In genomic region chr1:235011064-235011598, GRCh38 we compare ENCODE assay signal across 9 cellular contexts.
A peak's percentile ranks its signal among the peaks of the same experiment; 100 is the strongest.
DNase-seq lines count a peak whose midpoint lies in the region; ATAC-seq, FAIRE-seq and TF ChIP-seq lines count a peak whose summit lies in the region.
"Had no signal": no experiment of that assay in that cellular context is flagged by ENCODE, and none has a peak within 500 bp of the region (broad histone marks: within the 10 kb centered on the region; RNA-seq: fewer than 3 reads in every experiment).

No MANE protein-coding gene starts in this region.

- H3K4me1 ChIP-seq in mammary epithelial cell (ENCODE audit: insufficient read depth, low read length) = peaks cover 20% of the 10 kb centered on the region
- H3K4me1 ChIP-seq in upper lobe of right lung = peaks cover 13% of the 10 kb centered on the region

- in situ Hi-C loops in mammary epithelial cell (cut with MboI; ENCODE audit: low sequenced_read_pairs in 2 of 2) = no loop called here

- TSS peak; percentile 92 for BruUV-seq in mammary epithelial cell (replicated peaks; lab: Mats Ljungman, UMichigan)

- no peak for ATAC-seq in upper lobe of right lung
- ATAC-seq in GM18861 (IDR thresholded peaks at IDR 0.05; ENCODE audit: unreplicated experiment) = no peak

- H3K9me3 ChIP-seq in mammary epithelial cell (replicated peaks; ENCODE audit: insufficient read depth, low read length) (no peaks in the 10 kb centered on the region), upper lobe of right lung (no peaks in the 10 kb centered on the region)

- no peaks in the 10 kb centered on the region for H3K79me2 ChIP-seq in mammary epithelial cell (ENCODE audit: insufficient read depth, low read length)

- no peaks in the 10 kb centered on the region for H3K36me3 ChIP-seq in mammary epithelial cell (ENCODE audit: insufficient read depth, low read length)
- H3K36me3 ChIP-seq in upper lobe of right lung = no peaks in the 10 kb centered on the region

- peak overlapping the region; percentile 97 for H3K27ac ChIP-seq in mammary epithelial cell (ENCODE audit: insufficient read depth, low read depth, low read length)
- H3K27ac ChIP-seq in upper lobe of right lung = no peak overlapping the region

- peak overlapping the region; percentile 78 for H3K9ac ChIP-seq in mammary epithelial cell (ENCODE audit: insufficient read depth, low read length)

- intact Hi-C loops in mammary epithelial cell (cut with micrococcal nuclease) = loop anchor here (1.0 to 5.0 kb wide), 2 partner anchors 13 to 514 kb away; no protein-coding TSS in a partner anchor
- intact Hi-C loops in upper lobe of right lung (cut with DNase I) = no loop called here

- H4K20me1 ChIP-seq in mammary epithelial cell (ENCODE audit: insufficient read depth, low read length) = no peaks in the 10 kb centered on the region

- H3K4me3 ChIP-seq in mammary epithelial cell (replicated peaks in 1 of 3; ENCODE audit: insufficient read depth in 1 of 3, low read depth in 2 of 3, low read length in 3 of 3) = no peak overlapping the region
- H3K4me3 ChIP-seq in upper lobe of right lung = no peak overlapping the region

- CTCF ChIA-PET in mammary epithelial cell (lab: Charles Lee; ENCODE audit: low non-redundant PET) = interaction anchor here (0.6 to 1.1 kb wide), 2 partner anchors 73 to 86 kb away, joined by 3 to 4 read pairs; no protein-coding TSS in a partner anchor

- TF ChIP-seq CTCF in mammary epithelial cell (conservative IDR thresholded peaks at IDR 0.05 in 1 of 2, IDR thresholded peaks at IDR 0.05 in 1 of 2; ENCODE audit: extremely low read depth in 1 of 2, insufficient read depth in 1 of 2, low read depth in 1 of 2, low read length in 2 of 2) = no peak
- TF ChIP-seq CTCF in upper lobe of right lung (IDR thresholded peaks at IDR 0.05) = no peak

- H3K27me3 ChIP-seq in mammary epithelial cell (ENCODE audit: insufficient read depth, low read length) (no peaks in the 10 kb centered on the region), upper lobe of right lung (no peaks in the 10 kb centered on the region)

- TF ChIP-seq POLR2A in GM12891 (IDR thresholded peaks at IDR 0.05; ENCODE audit: low read depth, low read length) (no peak), erythroblast (IDR thresholded peaks at IDR 0.05; ENCODE audit: low read length) (no peak)

- H2AFZ ChIP-seq in mammary epithelial cell (ENCODE audit: low read depth, low read length) = no peak overlapping the region

- peak; percentile 38 for FAIRE-seq in GM12891 (lab: Jason Lieb, UNC)

- peak overlapping the region; percentile 44 for H3K4me2 ChIP-seq in mammary epithelial cell (ENCODE audit: insufficient read depth, low read depth, low read length)

- 91% methylated on average over 6 of the region's 7 CpGs for WGBS in mammary epithelial cell (ENCODE audit: low coverage, missing lambda C conversion rate)

- DNase-seq in GM12891 (ENCODE audit: insufficient read length, low spot score) = no peak
- DNase-seq in T-helper 9 cell = peak; percentile 44
- no peak for DNase-seq in mammary epithelial cell
- peak; percentile 76 for DNase-seq in stimulated activated CD4-positive, alpha-beta T cell treated with anti-CD3 and anti-CD28 coated beads, Interleukin-4, amount 100 ng/mL, for 24 hours
- DNase-seq in erythroblast (lab: John Stamatoyannopoulos, UW) = no peak
- no peak for DNase-seq in upper lobe of right lung
- no peak for DNase-seq in SW 1271 (lab: John Stamatoyannopoulos, UW)
- DNase-seq: NCI-H1417 had no signal

- dilution Hi-C loops in mammary epithelial cell (cut with HindIII; ENCODE audit: low sequenced_read_pairs) = no loop called here

TF ChIP-seq in GM12891, 5 proteins besides CTCF, POLR2A, EP300 and RAD21:
- TF ChIP-seq SPI1 (IDR thresholded peaks at IDR 0.05; ENCODE audit: low read depth, low read length) (no peak), TAF1 (IDR thresholded peaks at IDR 0.05; ENCODE audit: low read depth, low read length) (no peak), POLR2AphosphoS5 (IDR thresholded peaks at IDR 0.05; ENCODE audit: low read depth, low read length) (no peak), PAX5 (IDR thresholded peaks at IDR 0.05; ENCODE audit: insufficient read depth, low read length, severe bottlenecking) (no peak), POU2F2 (IDR thresholded peaks at IDR 0.05; ENCODE audit: low read depth, low read length) (no peak; the same call in 1 of the 2 replicates)
TF ChIP-seq in GM12891: peak in this region for 0.

Comparison
In these comparisons a context has a peak if more than half of its experiments do, and no peak if none do; other contexts are left out.
1. DNase-seq: peak in T-helper 9 cell (single experiment) and stimulated activated CD4-positive, alpha-beta T cell treated with anti-CD3 and anti-CD28 coated beads, Interleukin-4, amount 100 ng/mL, for 24 hours (single experiment); none in GM12891 (single experiment), mammary epithelial cell (single experiment), erythroblast (0 of 2), upper lobe of right lung (single experiment) and SW 1271 (0 of 2).